Comparison of ENCODE assay signal across 17 cellular contexts in the genomic region with DNA sequence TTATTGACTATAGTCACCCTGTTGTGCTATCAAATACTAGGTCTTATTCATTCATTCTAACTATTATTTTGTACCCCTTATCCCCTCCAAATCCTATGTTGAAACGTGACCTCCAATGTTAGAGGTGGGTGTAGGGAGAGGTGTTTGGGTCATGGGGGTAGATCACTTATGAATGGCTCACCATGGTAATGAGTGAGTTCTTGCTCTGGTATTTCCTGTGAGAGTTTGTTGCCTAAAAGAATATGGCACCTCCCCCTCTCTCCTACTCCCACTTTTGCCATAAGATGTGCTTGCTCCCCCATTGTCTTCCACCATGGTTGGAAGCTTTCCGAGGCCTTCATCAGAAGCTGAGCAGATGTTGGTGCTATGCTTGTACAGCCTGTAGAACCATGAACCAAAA. TPM values are rescaled to one million over a fixed set of nuclear protein-coding genes. Genes with fewer than 3 reads are reported as not detected.
A peak's percentile ranks its signal among the peaks of the same experiment; 100 is the strongest.
DNase-seq lines count a peak whose midpoint lies in the region; TF ChIP-seq lines count a peak whose summit lies in the region.
"Had no signal": no experiment of that assay in that cellular context is flagged by ENCODE, and none has a peak within 500 bp of the region (broad histone marks: within the 10 kb centered on the region; RNA-seq: fewer than 3 reads in every experiment).

No MANE protein-coding gene starts in this region.

- H3K27me3 ChIP-seq in BE2C = no peaks in the 10 kb centered on the region
- H3K27me3 ChIP-seq in right atrium auricular region = no peaks in the 10 kb centered on the region

- H3K36me3 ChIP-seq in BE2C (no peaks in the 10 kb centered on the region), right atrium auricular region (no peaks in the 10 kb centered on the region)

- no peak overlapping the region for H3K27ac ChIP-seq in right atrium auricular region
- H3K27ac ChIP-seq: PC-9 had no signal

- H3K4me3 ChIP-seq in fibroblast of pulmonary artery (replicated peaks; ENCODE audit: low read depth, low read length) (no peak overlapping the region), BE2C (ENCODE audit: low read depth, low read length) (no peak overlapping the region), right atrium auricular region (no peak overlapping the region)
- H3K4me3 ChIP-seq: GM12878, PC-9 had no signal

- TF ChIP-seq CTCF in fibroblast of pulmonary artery (IDR thresholded peaks at IDR 0.05; ENCODE audit: low read length, missing control alignments) = no peak
- no peak for TF ChIP-seq CTCF in BE2C (IDR thresholded peaks at IDR 0.05; ENCODE audit: low read depth, low read length)
- TF ChIP-seq CTCF in right atrium auricular region (IDR thresholded peaks at IDR 0.05) = no peak

- H3K4me1 ChIP-seq in BE2C (peaks cover 13% of the 10 kb centered on the region), right atrium auricular region (no peaks in the 10 kb centered on the region)

- H3K9me3 ChIP-seq in BE2C = no peaks in the 10 kb centered on the region
- no peaks in the 10 kb centered on the region for H3K9me3 ChIP-seq in right atrium auricular region

- DNase-seq in ELR (ENCODE audit: low read depth) = peak; percentile 67
- DNase-seq in RPMI7951 (ENCODE audit: low read depth) = peak; percentile 39
- peak; percentile 2 for DNase-seq in fibroblast of pulmonary artery (ENCODE audit: low read depth)
- peak; percentile 6 for DNase-seq in renal cortical epithelial cell (ENCODE audit: low read depth)
- DNase-seq in activated naive CD4-positive, alpha-beta T cell treated with anti-CD3 and anti-CD28 coated beads, Interleukin-2, amount 50 U/mL, for 16 hours = no peak
- DNase-seq in BE2C = no peak
- no peak for DNase-seq in right atrium auricular region (ENCODE audit: low spot score)
- DNase-seq: DMS79 treated with DMSO at 0.1 percent for 48 hours, KBM-7, MV-4-11, NCI-H1417 treated with DMSO at 0.1 percent for 48 hours, NCI-H187 treated with DMSO at 0.1 percent for 48 hours, NCI-H345, NCI-H524 treated with DMSO at 0.1 percent for 48 hours, PC-9, SW 1271 had no signal

RNA-seq across cellular contexts. Expression of a gene that starts 59.3 kb away (rescaled TPM):
- 45.1 and 64.5 TPM in 2 replicates for total RNA-seq in RPMI7951 (2014; rRNA removed; shearing (Covaris generic))
- total RNA-seq in renal cortical epithelial cell (38.2 and 67.6 TPM in 2 replicates), right atrium auricular region (10 to 100 TPM; 28.0 to 28.9 TPM)
- polyA plus RNA-seq in BE2C (2012; ENCODE audit: insufficient read depth, insufficient read length, low read depth) = 57.9 TPM

Comparison
In these comparisons a context has a peak if more than half of its experiments do, and no peak if none do; other contexts are left out.
1. DNase-seq: peak in ELR (single experiment), RPMI7951 (single experiment), fibroblast of pulmonary artery (single experiment) and renal cortical epithelial cell (single experiment); none in activated naive CD4-positive, alpha-beta T cell treated with anti-CD3 and anti-CD28 coated beads, Interleukin-2, amount 50 U/mL, for 16 hours (single experiment), BE2C (single experiment) and right atrium auricular region (single experiment).